ENCODE assay signal across 8 cellular contexts in the genomic region with DNA sequence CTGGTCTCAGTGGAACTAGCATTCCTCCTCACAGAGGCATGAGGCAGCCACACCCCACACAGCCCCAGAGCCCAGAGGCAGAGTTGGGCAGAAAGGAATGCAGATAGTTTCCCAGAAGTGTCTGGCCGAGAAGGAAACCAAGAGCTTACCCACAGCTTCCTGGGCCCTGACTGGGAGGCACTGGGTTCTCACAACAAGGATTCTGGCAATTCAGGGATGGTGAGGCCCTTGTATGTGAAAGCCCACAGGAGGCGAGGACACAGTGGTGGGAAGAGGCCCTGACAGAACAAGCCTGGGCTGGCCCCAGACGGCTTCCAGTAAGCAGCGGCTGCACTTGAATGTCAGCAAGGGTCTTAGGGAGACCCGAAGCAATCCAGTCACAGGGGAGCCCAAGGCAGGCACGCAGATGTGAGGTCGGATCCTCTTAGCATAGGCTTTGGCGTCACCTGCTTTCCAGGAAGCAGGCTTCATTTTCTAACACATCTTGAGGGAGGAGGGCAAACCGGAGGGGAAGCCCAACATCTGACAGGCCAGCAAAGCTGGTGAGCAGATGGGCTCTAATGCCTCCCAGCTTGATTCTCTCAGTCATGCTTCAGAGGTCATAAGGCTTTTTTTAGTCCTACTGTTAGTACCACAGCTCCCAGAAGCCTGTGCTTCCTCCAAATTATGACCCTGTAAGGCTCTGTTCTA.
DNase-seq lines count a peak whose midpoint lies in the region; ATAC-seq, FAIRE-seq and TF ChIP-seq lines count a peak whose summit lies in the region.

No MANE protein-coding gene starts in this region.

- no peaks in the 10 kb centered on the region for H3K79me2 ChIP-seq in GM12878 (ENCODE audit: control insufficient read depth, insufficient read depth, low read length)

- H3K9me3 ChIP-seq in GM12878 (replicated peaks; ENCODE audit: control insufficient read depth, insufficient read depth, low read length), result no peaks in the 10 kb centered on the region

- no peaks in the 10 kb centered on the region for H3K9me3 Mint-ChIP-seq in activated T-cell treated with anti-CD3 and anti-CD28 coated beads, Interleukin-2, amount 50 U/mL, for 24 hours

- POLR2A ChIA-PET in GM12878 (lab: Charles Lee), result interaction anchor here (1.0 to 1.4 kb wide), 4 partner anchors 19 to 129 kb away, joined by 3 to 12 read pairs (median 3); partner anchors contain the start of gene AKIP1

- H3K27ac ChIP-seq in GM12878 (ENCODE audit: control insufficient read depth, insufficient read depth), result peak overlapping the region; percentile 84

- H3K9ac ChIP-seq in GM12878 (ENCODE audit: control insufficient read depth, insufficient read depth, low read length), result peak overlapping the region; percentile 53; the same call in 1 of the 2 replicates

- H4K20me1 ChIP-seq in GM12878 (ENCODE audit: control insufficient read depth, insufficient read depth), result no peaks in the 10 kb centered on the region

- peaks cover 15% of the 10 kb centered on the region for H3K4me1 ChIP-seq in GM12878 (ENCODE audit: control insufficient read depth, insufficient read depth, low read length)

- ATAC-seq in GM12878 (peak; percentile 97), left lobe of liver (no peak)

- SMC1A ChIA-PET in GM12878 (lab: Charles Lee; ENCODE audit: uncharacterized antibody, unreplicated experiment), result interaction anchor here (1.0 to 1.8 kb wide), 6 partner anchors 14 to 265 kb away, joined by 3 to 5 read pairs (median 3); no protein-coding TSS in a partner anchor

- 0% methylated on average over 9 of the region's 9 CpGs for WGBS in GM12878 (ENCODE audit: insufficient coverage, insufficient replicate concordance, low lambda C conversion rate, missing lambda C conversion rate)

- intact Hi-C loops in GM12878 (cut with micrococcal nuclease; ENCODE audit: unreplicated experiment), result no loop called here

- peak overlapping the region; percentile 26 for H3K4me3 ChIP-seq in HFF-Myc (replicated peaks; ENCODE audit: low read depth, low read length)
- no peak overlapping the region for H3K4me3 ChIP-seq in GM12878

- in situ Hi-C loops in GM12878 (cut with MboI), result no loop called here

- peak; percentile 60 for TF ChIP-seq POLR2A in GM12878 (IDR thresholded peaks at IDR 0.05; ENCODE audit: low read depth, low read length)

- H3K4me1 Mint-ChIP-seq in activated T-cell treated with anti-CD3 and anti-CD28 coated beads, Interleukin-2, amount 50 U/mL, for 24 hours (ENCODE audit: low read depth), result peaks cover 9% of the 10 kb centered on the region

- no peak overlapping the region for H3K4me3 Mint-ChIP-seq in activated T-cell treated with anti-CD3 and anti-CD28 coated beads, Interleukin-2, amount 50 U/mL, for 24 hours

- no peak for DNase-seq in activated T-cell treated with anti-CD3 and anti-CD28 coated beads, Interleukin-2, amount 50 U/mL, for 24 hours
- DNase-seq in activated T-cell treated with anti-CD3 and anti-CD28 coated beads for 4 hours (no peak), HFF-Myc (ENCODE audit: extremely low read depth, low read depth) (peak; percentile 97), NCI-H2107 (lab: John Stamatoyannopoulos, UW) (peak; percentile 25), GM12878 (ENCODE audit: low read depth, low spot score) (peak; percentile 90), left lobe of liver (ENCODE audit: low spot score) (peak; percentile 37), NOMO-1 treated with dmso at 0.1 percent for 144 hours (lab: John Stamatoyannopoulos, UW; ENCODE audit: unreplicated experiment) (no peak), T1000 (lab: John Stamatoyannopoulos, UW) (no peak)

- H3K27me3 Mint-ChIP-seq in activated T-cell treated with anti-CD3 and anti-CD28 coated beads, Interleukin-2, amount 50 U/mL, for 24 hours, result peaks cover 33% of the 10 kb centered on the region

- peak overlapping the region; percentile 68 for H3K27ac Mint-ChIP-seq in activated T-cell treated with anti-CD3 and anti-CD28 coated beads, Interleukin-2, amount 50 U/mL, for 24 hours

- CTCF ChIA-PET in GM12878 (lab: Yijun Ruan, JAX), result interaction anchor here (0.9 to 7.6 kb wide), 6 partner anchors 18 to 265 kb away, joined by 3 to 41 read pairs (median 4); no protein-coding TSS in a partner anchor

- BruUV-seq in GM12878 (replicated peaks; lab: Mats Ljungman, UMichigan), result TSS peak; percentile 65

- TF ChIP-seq CTCF in HFF-Myc (IDR thresholded peaks at IDR 0.05; ENCODE audit: low read depth, low read length, missing control alignments) (no peak), GM12878 (IDR thresholded peaks at IDR 0.05 in 2 of 3, conservative IDR thresholded peaks at IDR 0.05 in 1 of 3; ENCODE audit: control insufficient read depth in 2 of 3, extremely low read depth in 1 of 3, insufficient read depth in 1 of 3, low read depth in 3 of 3, low read length in 3 of 3) (peak in 1 of 3 experiments; percentile 12; a peak in 1 of 6 replicates)

- no peaks in the 10 kb centered on the region for H3K36me3 ChIP-seq in GM12878 (ENCODE audit: control insufficient read depth in 2 of 2, insufficient read depth in 2 of 2, low read length in 1 of 2)

- peak; percentile 91 for FAIRE-seq in GM12878 (lab: Jason Lieb, UNC)

- no peaks in the 10 kb centered on the region for H3K27me3 ChIP-seq in GM12878 (replicated peaks in 1 of 2; ENCODE audit: control insufficient read depth in 2 of 2, insufficient read depth in 2 of 2, low read length in 1 of 2)

- RAD21 ChIA-PET in GM12878 (lab: Charles Lee; ENCODE audit: unreplicated experiment), result interaction anchor here (0.6 to 1.9 kb wide), 7 partner anchors 19 to 301 kb away, joined by 3 to 6 read pairs (median 4); partner anchors contain the start of genes RPL27A and TRIM66

- peak overlapping the region; percentile 97 for H2AFZ ChIP-seq in GM12878 (ENCODE audit: control insufficient read depth, low read depth, low read length)

- no peak for TF ChIP-seq RAD21 in GM12878 (IDR thresholded peaks at IDR 0.05; ENCODE audit: insufficient read depth, low read depth, low read length)

- H3K4me2 ChIP-seq in GM12878 (ENCODE audit: control insufficient read depth, insufficient read depth), result peak overlapping the region; percentile 80

- TF ChIP-seq EP300 in GM12878 (IDR thresholded peaks at IDR 0.05; ENCODE audit: borderline replicate concordance in 1 of 2, control insufficient read depth in 1 of 2, low read depth in 2 of 2, low read length in 2 of 2), result no peak

- H3K36me3 Mint-ChIP-seq in activated T-cell treated with anti-CD3 and anti-CD28 coated beads, Interleukin-2, amount 50 U/mL, for 24 hours (ENCODE audit: low read depth), result no peaks in the 10 kb centered on the region

TF ChIP-seq in GM12878, 131 proteins besides CTCF, POLR2A, EP300 and RAD21 (continues in another document):
- TF ChIP-seq NRF1 (conservative IDR thresholded peaks at IDR 0.05; ENCODE audit: low read depth, low read length) (no peak), RELA (IDR thresholded peaks at IDR 0.05; ENCODE audit: borderline replicate concordance, partially characterized antibody) (no peak), BRCA1 (IDR thresholded peaks at IDR 0.05; ENCODE audit: low read depth, low read length) (no peak), CREM (IDR thresholded peaks at IDR 0.05; ENCODE audit: low read depth) (peak; percentile 24; the same call in 1 of the 2 replicates), STAT1 (conservative IDR thresholded peaks at IDR 0.05) (no peak; the same call in 1 of the 2 replicates), TAF1 (IDR thresholded peaks at IDR 0.05; ENCODE audit: borderline replicate concordance, low read depth, low read length) (0 out of 2 replicates have a peak, but pooled peaks have one; percentile 11), IKZF2 (IDR thresholded peaks at IDR 0.05) (peak; percentile 17 to 44; a peak in 2 of 4 replicates), TCF12 (IDR thresholded peaks at IDR 0.05; ENCODE audit: low read depth, low read length) (peak; percentile 94), MXI1 (IDR thresholded peaks at IDR 0.05; ENCODE audit: low read depth, low read length) (no peak), RUNX3 (IDR thresholded peaks at IDR 0.05; ENCODE audit: low read length) (peak; percentile 34; the same call in 1 of the 2 replicates), PBX3 (IDR thresholded peaks at IDR 0.05; ENCODE audit: insufficient replicate concordance, low read depth, low read length) (peak; percentile 62), POU2F2 (IDR thresholded peaks at IDR 0.05; ENCODE audit: borderline replicate concordance, low read depth, low read length) (peak; percentile 52; the same call in 1 of the 3 replicates)
- TF ChIP-seq, protein P1, sequence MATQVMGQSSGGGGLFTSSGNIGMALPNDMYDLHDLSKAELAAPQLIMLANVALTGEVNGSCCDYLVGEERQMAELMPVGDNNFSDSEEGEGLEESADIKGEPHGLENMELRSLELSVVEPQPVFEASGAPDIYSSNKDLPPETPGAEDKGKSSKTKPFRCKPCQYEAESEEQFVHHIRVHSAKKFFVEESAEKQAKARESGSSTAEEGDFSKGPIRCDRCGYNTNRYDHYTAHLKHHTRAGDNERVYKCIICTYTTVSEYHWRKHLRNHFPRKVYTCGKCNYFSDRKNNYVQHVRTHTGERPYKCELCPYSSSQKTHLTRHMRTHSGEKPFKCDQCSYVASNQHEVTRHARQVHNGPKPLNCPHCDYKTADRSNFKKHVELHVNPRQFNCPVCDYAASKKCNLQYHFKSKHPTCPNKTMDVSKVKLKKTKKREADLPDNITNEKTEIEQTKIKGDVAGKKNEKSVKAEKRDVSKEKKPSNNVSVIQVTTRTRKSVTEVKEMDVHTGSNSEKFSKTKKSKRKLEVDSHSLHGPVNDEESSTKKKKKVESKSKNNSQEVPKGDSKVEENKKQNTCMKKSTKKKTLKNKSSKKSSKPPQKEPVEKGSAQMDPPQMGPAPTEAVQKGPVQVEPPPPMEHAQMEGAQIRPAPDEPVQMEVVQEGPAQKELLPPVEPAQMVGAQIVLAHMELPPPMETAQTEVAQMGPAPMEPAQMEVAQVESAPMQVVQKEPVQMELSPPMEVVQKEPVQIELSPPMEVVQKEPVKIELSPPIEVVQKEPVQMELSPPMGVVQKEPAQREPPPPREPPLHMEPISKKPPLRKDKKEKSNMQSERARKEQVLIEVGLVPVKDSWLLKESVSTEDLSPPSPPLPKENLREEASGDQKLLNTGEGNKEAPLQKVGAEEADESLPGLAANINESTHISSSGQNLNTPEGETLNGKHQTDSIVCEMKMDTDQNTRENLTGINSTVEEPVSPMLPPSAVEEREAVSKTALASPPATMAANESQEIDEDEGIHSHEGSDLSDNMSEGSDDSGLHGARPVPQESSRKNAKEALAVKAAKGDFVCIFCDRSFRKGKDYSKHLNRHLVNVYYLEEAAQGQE (IDR thresholded peaks at IDR 0.05; ENCODE audit: low read depth, low read length), result no peak

Comparison
In these comparisons a context has a peak if more than half of its experiments do, and no peak if none do; other contexts are left out.
1. DNase-seq: peak in HFF-Myc (single experiment), NCI-H2107 (single experiment), GM12878 (single experiment) and left lobe of liver (single experiment); none in activated T-cell treated with anti-CD3 and anti-CD28 coated beads, Interleukin-2, amount 50 U/mL, for 24 hours (single experiment), activated T-cell treated with anti-CD3 and anti-CD28 coated beads for 4 hours (single experiment), NOMO-1 treated with dmso at 0.1 percent for 144 hours (single experiment) and T1000 (single experiment).